ENCODE assay signal across 11 cellular contexts in the genomic region with DNA sequence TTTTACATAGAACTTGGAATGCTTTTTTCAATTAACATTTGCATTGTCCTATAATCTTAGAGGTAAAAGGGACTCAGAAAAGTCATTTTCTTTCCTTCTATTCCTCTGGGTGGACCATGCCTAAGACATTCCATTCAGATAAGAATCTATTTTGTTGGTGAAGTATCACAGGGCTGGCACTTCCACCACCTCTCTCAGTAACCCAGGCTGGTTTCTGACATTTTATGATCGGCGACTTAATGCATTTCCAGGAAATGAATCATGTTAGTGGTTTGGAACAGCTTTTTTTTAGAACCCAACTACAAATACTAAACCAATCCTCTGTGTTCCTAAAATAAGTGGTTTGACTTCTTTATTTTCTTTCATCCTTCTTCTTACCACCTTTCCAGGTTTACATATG. TPM values are rescaled to one million over a fixed set of nuclear protein-coding genes. Genes with fewer than 3 reads are reported as not detected.
A peak's percentile ranks its signal among the peaks of the same experiment; 100 is the strongest.
DNase-seq lines count a peak whose midpoint lies in the region; ATAC-seq, FAIRE-seq and TF ChIP-seq lines count a peak whose summit lies in the region.
"Had no signal": no experiment of that assay in that cellular context is flagged by ENCODE, and none has a peak within 500 bp of the region (broad histone marks: within the 10 kb centered on the region; RNA-seq: fewer than 3 reads in every experiment).

No MANE protein-coding gene starts in this region.

- H3K36me3 ChIP-seq in RWPE2 (ENCODE audit: low read depth) (no peaks in the 10 kb centered on the region; the same call in 1 of the 2 replicates), left ventricle myocardium inferior (no peaks in the 10 kb centered on the region)

- H3K27ac ChIP-seq in RWPE2 (ENCODE audit: poor library complexity, severe bottlenecking), result peak overlapping the region; percentile 26
- no peak overlapping the region for H3K27ac ChIP-seq in left ventricle myocardium inferior (replicated peaks)

- intact Hi-C loops in left ventricle myocardium inferior (cut with micrococcal nuclease), result no loop called here

- ATAC-seq in activated naive CD4-positive, alpha-beta T cell treated with anti-CD3 and anti-CD28 coated beads, Interleukin-2, amount 50 U/mL, for 72 hours, result peak; percentile 66 to 86
- peak; percentile 88 for ATAC-seq in RWPE2 (ENCODE audit: low read depth)
- ATAC-seq in GM18868 (IDR thresholded peaks at IDR 0.05; ENCODE audit: unreplicated experiment), result no peak
- ATAC-seq: CD8-positive, alpha-beta T cell had no signal

- H3K4me1 ChIP-seq in RWPE2 (ENCODE audit: insufficient read depth, poor library complexity, severe bottlenecking) (peaks cover 15% of the 10 kb centered on the region), left ventricle myocardium inferior (no peaks in the 10 kb centered on the region)

- TF ChIP-seq POLR2A in GM12891 (IDR thresholded peaks at IDR 0.05; ENCODE audit: low read depth, low read length), result no peak

- FAIRE-seq in GM12891 (lab: Jason Lieb, UNC), result no peak

- H3K36me3 Mint-ChIP-seq in activated naive CD4-positive, alpha-beta T cell treated with anti-CD3 and anti-CD28 coated beads, Interleukin-2, amount 50 U/mL, for 72 hours, result peaks cover 0 to 9% of the 10 kb centered on the region in 2 donors
- H3K36me3 Mint-ChIP-seq: activated naive CD4-positive, alpha-beta T cell treated with anti-CD3 and anti-CD28 coated beads, Interleukin-2, amount 10 ng/mL, durations not matched to agents 7 days and 5 days; CD8-positive, alpha-beta T cell had no signal

- DNase-seq in activated naive CD4-positive, alpha-beta T cell treated with anti-CD3 and anti-CD28 coated beads, Interleukin-2, amount 50 U/mL, for 72 hours (ENCODE audit: low spot score in 2 of 2), result no peak
- no peak for DNase-seq in activated naive CD4-positive, alpha-beta T cell (lab: John Stamatoyannopoulos, UW)
- DNase-seq in RWPE2 (ENCODE audit: low spot score), result no peak
- DNase-seq in epithelial cell of proximal tubule (ENCODE audit: low read depth), result peak; percentile 7
- DNase-seq in left ventricle myocardium inferior, result no peak
- no peak for DNase-seq in GM12891 (ENCODE audit: insufficient read length, low spot score)
- no peak for DNase-seq in HPDE6-E6E7 (ENCODE audit: extremely low spot score)
- DNase-seq: activated naive CD4-positive, alpha-beta T cell treated with anti-CD3 and anti-CD28 coated beads, Interleukin-2, amount 10 ng/mL, durations not matched to agents 7 days and 5 days; CD8-positive, alpha-beta T cell; NCI-H1436 treated with DMSO at 0.1 percent for 48 hours had no signal

- H3K9me3 ChIP-seq in RWPE2 (ENCODE audit: severe bottlenecking) (no peaks in the 10 kb centered on the region), left ventricle myocardium inferior (replicated peaks) (no peaks in the 10 kb centered on the region)

- H3K4me3 ChIP-seq in RWPE2 (ENCODE audit: severe bottlenecking) (no peak overlapping the region), epithelial cell of proximal tubule (ENCODE audit: low read depth, low read length) (no peak overlapping the region), left ventricle myocardium inferior (no peak overlapping the region)

- H3K27ac Mint-ChIP-seq in activated naive CD4-positive, alpha-beta T cell treated with anti-CD3 and anti-CD28 coated beads, Interleukin-2, amount 50 U/mL, for 72 hours, result peak overlapping the region in 1 of 2 donors; percentile 68
- H3K27ac Mint-ChIP-seq: activated naive CD4-positive, alpha-beta T cell treated with anti-CD3 and anti-CD28 coated beads, Interleukin-2, amount 10 ng/mL, durations not matched to agents 7 days and 5 days; CD8-positive, alpha-beta T cell had no signal

- H3K9me3 Mint-ChIP-seq in activated naive CD4-positive, alpha-beta T cell treated with anti-CD3 and anti-CD28 coated beads, Interleukin-2, amount 50 U/mL, for 72 hours, result peaks cover 0 to 3% of the 10 kb centered on the region in 2 donors
- H3K9me3 Mint-ChIP-seq: activated naive CD4-positive, alpha-beta T cell treated with anti-CD3 and anti-CD28 coated beads, Interleukin-2, amount 10 ng/mL, durations not matched to agents 7 days and 5 days; CD8-positive, alpha-beta T cell had no signal

- H3K27me3 ChIP-seq in RWPE2 (ENCODE audit: insufficient read depth, poor library complexity, severe bottlenecking) (no peaks in the 10 kb centered on the region), left ventricle myocardium inferior (ENCODE audit: low read depth) (peaks cover 40% of the 10 kb centered on the region)

- TF ChIP-seq CTCF in RWPE2 (IDR thresholded peaks at IDR 0.05; ENCODE audit: poor library complexity, severe bottlenecking) (no peak), epithelial cell of proximal tubule (conservative IDR thresholded peaks at IDR 0.05; ENCODE audit: low read depth, low read length) (no peak), left ventricle myocardium inferior (IDR thresholded peaks at IDR 0.05; ENCODE audit: borderline replicate concordance) (no peak)

TF ChIP-seq in GM12891, 5 proteins besides CTCF, POLR2A, EP300 and RAD21:
- no peak for TF ChIP-seq POU2F2 (IDR thresholded peaks at IDR 0.05; ENCODE audit: low read depth, low read length)
- no peak for TF ChIP-seq SPI1 (IDR thresholded peaks at IDR 0.05; ENCODE audit: low read depth, low read length)
- no peak for TF ChIP-seq TAF1 (IDR thresholded peaks at IDR 0.05; ENCODE audit: low read depth, low read length)
- no peak for TF ChIP-seq POLR2AphosphoS5 (IDR thresholded peaks at IDR 0.05; ENCODE audit: low read depth, low read length)
- TF ChIP-seq PAX5 (IDR thresholded peaks at IDR 0.05; ENCODE audit: insufficient read depth, low read length, severe bottlenecking), result no peak

RNA-seq across cellular contexts. Expression of gene GAD1, which starts 27.0 kb away (rescaled TPM):
- 1 to 10 TPM; 1.9 to 3.1 TPM for total RNA-seq in activated naive CD4-positive, alpha-beta T cell treated with anti-CD3 and anti-CD28 coated beads, Interleukin-2, amount 50 U/mL, for 72 hours
- total RNA-seq in epithelial cell of proximal tubule (0.36 and 5.6 TPM in 2 replicates), left ventricle myocardium inferior (not detected)
- polyA plus RNA-seq in GM12891 (2012; ENCODE audit: low read depth, missing spikeins), result 0.45 TPM
- total RNA-seq: CD8-positive, alpha-beta T cell had no signal
